Comparison of ENCODE assay signal across 1 cellular context in the genomic region with DNA sequence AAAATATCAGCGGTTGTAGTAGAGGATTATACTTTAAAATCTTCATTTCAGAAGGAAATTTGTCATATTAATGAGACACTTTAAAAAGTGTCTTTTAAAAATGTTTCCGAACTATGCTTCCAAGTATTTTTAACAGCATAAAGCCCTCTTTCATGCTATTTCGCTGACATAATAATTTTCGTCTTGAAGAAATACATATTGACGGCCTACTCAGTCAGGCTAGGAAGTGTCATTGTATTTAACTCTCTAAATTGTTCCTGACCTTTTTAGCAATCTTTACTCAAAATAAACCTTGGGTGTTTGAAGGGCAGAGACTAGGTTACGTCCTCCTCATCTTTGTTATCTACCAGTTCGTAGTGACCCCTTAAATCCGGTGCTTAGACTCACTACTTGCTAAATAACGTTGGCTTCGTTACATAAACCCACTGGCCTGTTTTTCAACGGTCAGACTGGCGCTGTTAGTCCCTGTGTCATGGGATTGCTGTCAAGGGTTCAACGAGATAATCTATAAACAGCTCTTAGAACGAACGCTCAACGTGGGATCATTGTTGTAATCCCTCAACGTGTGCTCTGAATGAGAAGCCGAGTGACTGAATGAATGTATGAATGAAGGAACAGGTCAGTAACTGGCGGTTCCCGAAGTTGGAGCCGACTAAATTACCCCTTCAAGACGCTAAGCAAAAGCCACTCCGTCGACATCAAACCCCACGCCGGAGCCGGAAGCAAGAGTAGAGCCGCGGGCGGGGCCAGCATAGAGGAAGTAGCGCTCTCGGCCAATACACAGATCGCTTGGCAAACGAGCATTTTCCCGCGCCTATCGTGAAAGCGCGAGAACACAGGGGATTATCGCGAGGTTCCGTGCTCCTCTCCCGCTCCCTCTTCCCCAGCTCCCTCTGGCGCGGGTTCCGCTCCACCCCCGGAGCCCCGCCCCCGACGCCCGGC.
TF ChIP-seq lines count a peak whose summit lies in the region.

No MANE protein-coding gene starts in this region.

TF ChIP-seq in SK-N-SH, 30 proteins besides CTCF, POLR2A, EP300 and RAD21 (continued from another document):
- peak; percentile 100 for TF ChIP-seq CHD2 (IDR thresholded peaks at IDR 0.05; ENCODE audit: low read length, partially characterized antibody)
- TF ChIP-seq TAF1 (IDR thresholded peaks at IDR 0.05; ENCODE audit: borderline replicate concordance, low read depth, low read length), result peak; percentile 96
- no peak for TF ChIP-seq EZH2phosphoT487 (IDR thresholded peaks at IDR 0.05; ENCODE audit: borderline replicate concordance, low read depth)
- TF ChIP-seq TEAD4 (IDR thresholded peaks at IDR 0.05; ENCODE audit: borderline replicate concordance, insufficient read depth), result no peak
- TF ChIP-seq, protein P1, sequence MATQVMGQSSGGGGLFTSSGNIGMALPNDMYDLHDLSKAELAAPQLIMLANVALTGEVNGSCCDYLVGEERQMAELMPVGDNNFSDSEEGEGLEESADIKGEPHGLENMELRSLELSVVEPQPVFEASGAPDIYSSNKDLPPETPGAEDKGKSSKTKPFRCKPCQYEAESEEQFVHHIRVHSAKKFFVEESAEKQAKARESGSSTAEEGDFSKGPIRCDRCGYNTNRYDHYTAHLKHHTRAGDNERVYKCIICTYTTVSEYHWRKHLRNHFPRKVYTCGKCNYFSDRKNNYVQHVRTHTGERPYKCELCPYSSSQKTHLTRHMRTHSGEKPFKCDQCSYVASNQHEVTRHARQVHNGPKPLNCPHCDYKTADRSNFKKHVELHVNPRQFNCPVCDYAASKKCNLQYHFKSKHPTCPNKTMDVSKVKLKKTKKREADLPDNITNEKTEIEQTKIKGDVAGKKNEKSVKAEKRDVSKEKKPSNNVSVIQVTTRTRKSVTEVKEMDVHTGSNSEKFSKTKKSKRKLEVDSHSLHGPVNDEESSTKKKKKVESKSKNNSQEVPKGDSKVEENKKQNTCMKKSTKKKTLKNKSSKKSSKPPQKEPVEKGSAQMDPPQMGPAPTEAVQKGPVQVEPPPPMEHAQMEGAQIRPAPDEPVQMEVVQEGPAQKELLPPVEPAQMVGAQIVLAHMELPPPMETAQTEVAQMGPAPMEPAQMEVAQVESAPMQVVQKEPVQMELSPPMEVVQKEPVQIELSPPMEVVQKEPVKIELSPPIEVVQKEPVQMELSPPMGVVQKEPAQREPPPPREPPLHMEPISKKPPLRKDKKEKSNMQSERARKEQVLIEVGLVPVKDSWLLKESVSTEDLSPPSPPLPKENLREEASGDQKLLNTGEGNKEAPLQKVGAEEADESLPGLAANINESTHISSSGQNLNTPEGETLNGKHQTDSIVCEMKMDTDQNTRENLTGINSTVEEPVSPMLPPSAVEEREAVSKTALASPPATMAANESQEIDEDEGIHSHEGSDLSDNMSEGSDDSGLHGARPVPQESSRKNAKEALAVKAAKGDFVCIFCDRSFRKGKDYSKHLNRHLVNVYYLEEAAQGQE (IDR thresholded peaks at IDR 0.05; ENCODE audit: low read depth, low read length), result 0 out of 2 replicates have a peak, but pooled peaks have one; percentile 41
- peak; percentile 96; the same call in 1 of the 2 replicates for TF ChIP-seq SIN3A (IDR thresholded peaks at IDR 0.05; ENCODE audit: borderline replicate concordance, low read depth, low read length)
- TF ChIP-seq, protein P2, sequence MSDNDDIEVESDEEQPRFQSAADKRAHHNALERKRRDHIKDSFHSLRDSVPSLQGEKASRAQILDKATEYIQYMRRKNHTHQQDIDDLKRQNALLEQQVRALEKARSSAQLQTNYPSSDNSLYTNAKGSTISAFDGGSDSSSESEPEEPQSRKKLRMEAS (IDR thresholded peaks at IDR 0.05; ENCODE audit: low read depth), result peak; percentile 89
- TF ChIP-seq GATA2 (CRISPR knock-in tag; IDR thresholded peaks at IDR 0.05), result no peak
- TF ChIP-seq, protein P3, sequence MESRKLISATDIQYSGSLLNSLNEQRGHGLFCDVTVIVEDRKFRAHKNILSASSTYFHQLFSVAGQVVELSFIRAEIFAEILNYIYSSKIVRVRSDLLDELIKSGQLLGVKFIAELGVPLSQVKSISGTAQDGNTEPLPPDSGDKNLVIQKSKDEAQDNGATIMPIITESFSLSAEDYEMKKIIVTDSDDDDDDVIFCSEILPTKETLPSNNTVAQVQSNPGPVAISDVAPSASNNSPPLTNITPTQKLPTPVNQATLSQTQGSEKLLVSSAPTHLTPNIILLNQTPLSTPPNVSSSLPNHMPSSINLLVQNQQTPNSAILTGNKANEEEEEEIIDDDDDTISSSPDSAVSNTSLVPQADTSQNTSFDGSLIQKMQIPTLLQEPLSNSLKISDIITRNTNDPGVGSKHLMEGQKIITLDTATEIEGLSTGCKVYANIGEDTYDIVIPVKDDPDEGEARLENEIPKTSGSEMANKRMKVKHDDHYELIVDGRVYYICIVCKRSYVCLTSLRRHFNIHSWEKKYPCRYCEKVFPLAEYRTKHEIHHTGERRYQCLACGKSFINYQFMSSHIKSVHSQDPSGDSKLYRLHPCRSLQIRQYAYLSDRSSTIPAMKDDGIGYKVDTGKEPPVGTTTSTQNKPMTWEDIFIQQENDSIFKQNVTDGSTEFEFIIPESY (IDR thresholded peaks at IDR 0.05; ENCODE audit: borderline replicate concordance, low read depth), result peak; percentile 99
- no peak for TF ChIP-seq MEF2A (IDR thresholded peaks at IDR 0.05; ENCODE audit: borderline replicate concordance, low read depth)
